15 cellular contexts compared by ENCODE assay signal in genomic region chr10:110765513-110766375, GRCh38.
DNase-seq lines count a peak whose midpoint lies in the region; ATAC-seq, FAIRE-seq and TF ChIP-seq lines count a peak whose summit lies in the region.
"Had no signal": no experiment of that assay in that cellular context is flagged by ENCODE, and none has a peak within 500 bp of the region (broad histone marks: within the 10 kb centered on the region; RNA-seq: fewer than 3 reads in every experiment).

No MANE protein-coding gene starts in this region.

- DNase-seq in AG10803 (ENCODE audit: low read depth): peak; percentile 47
- DNase-seq in activated naive CD8-positive, alpha-beta T cell treated with anti-CD3 and anti-CD28 coated beads, Interleukin-2, amount 50 U/mL, for 24 hours: no peak
- no peak for DNase-seq in right cardiac atrium
- no peak for DNase-seq in NCI-H146 treated with DMSO at 0.1 percent for 48 hours (lab: John Stamatoyannopoulos, UW; ENCODE audit: unreplicated experiment)
- no peak for DNase-seq in kidney
- DNase-seq in GM12891 (ENCODE audit: insufficient read length, low spot score): no peak
- DNase-seq: activated CD4-positive, alpha-beta T cell treated with anti-CD3 and anti-CD28 coated beads, Interleukin-2, amount 10 ng/mL, durations not matched to agents 7 days and 5 days; activated naive CD4-positive, alpha-beta T cell treated with anti-CD3 and anti-CD28 coated beads for 36 hours; NCI-H1105; NCI-H774; stimulated activated CD4-positive, alpha-beta T cell treated with anti-CD3 and anti-CD28 coated beads, Interleukin-2, amount 100 ng/mL, for 24 hours; stimulated activated naive B cell treated with anti-CD40 and anti-IgM and Interleukin-4, amounts not matched to agents 10 μg/mL and 1 μg/mL and 100 μg/mL, for 72 hours had no signal

- H3K9me3 Mint-ChIP-seq in activated naive CD8-positive, alpha-beta T cell treated with anti-CD3 and anti-CD28 coated beads, Interleukin-2, amount 50 U/mL, for 24 hours: no peaks in the 10 kb centered on the region
- H3K9me3 Mint-ChIP-seq: activated CD4-positive, alpha-beta T cell treated with anti-CD3 and anti-CD28 coated beads, Interleukin-2, amount 10 ng/mL, durations not matched to agents 7 days and 5 days; activated naive CD4-positive, alpha-beta T cell treated with anti-CD3 and anti-CD28 coated beads for 36 hours; stimulated activated naive B cell treated with anti-CD40 and anti-IgM and Interleukin-4, amounts not matched to agents 10 μg/mL and 1 μg/mL and 100 μg/mL, for 72 hours had no signal

- H3K4me1 Mint-ChIP-seq in activated naive CD8-positive, alpha-beta T cell treated with anti-CD3 and anti-CD28 coated beads, Interleukin-2, amount 50 U/mL, for 24 hours: peaks cover 22% of the 10 kb centered on the region

- H3K4me3 ChIP-seq in AG10803 (ENCODE audit: low read length) (no peak overlapping the region), right cardiac atrium (ENCODE audit: low read length) (peak overlapping the region; percentile 54), kidney (ENCODE audit: low read length in 2 of 2) (no peak overlapping the region)
- H3K4me3 ChIP-seq: BLaER1 treated with 17β-estradiol and CSF1 and Interleukin-3, amounts not matched to agents 10 nM and 100 nM had no signal

- FAIRE-seq in kidney (lab: Jason Lieb, UNC) (no peak), GM12891 (lab: Jason Lieb, UNC) (no peak)

- H3K9me3 ChIP-seq in right cardiac atrium (ENCODE audit: control insufficient read depth, low read length) (no peaks in the 10 kb centered on the region), kidney (ENCODE audit: control insufficient read depth in 1 of 2, low read length in 2 of 2) (no peaks in the 10 kb centered on the region)
- H3K9me3 ChIP-seq: BLaER1 treated with 17β-estradiol and CSF1 and Interleukin-3, amounts not matched to agents 10 nM and 100 nM had no signal

- WGBS in right cardiac atrium: 61% methylated on average over 9 of the region's 9 CpGs

- H3K36me3 Mint-ChIP-seq in activated naive CD8-positive, alpha-beta T cell treated with anti-CD3 and anti-CD28 coated beads, Interleukin-2, amount 50 U/mL, for 24 hours (ENCODE audit: low read depth): no peaks in the 10 kb centered on the region
- H3K36me3 Mint-ChIP-seq: stimulated activated naive B cell treated with anti-CD40 and anti-IgM and Interleukin-4, amounts not matched to agents 10 μg/mL and 1 μg/mL and 100 μg/mL, for 72 hours had no signal

- H3K27ac Mint-ChIP-seq in activated naive CD8-positive, alpha-beta T cell treated with anti-CD3 and anti-CD28 coated beads, Interleukin-2, amount 50 U/mL, for 24 hours: peak overlapping the region; percentile 18
- H3K27ac Mint-ChIP-seq: activated CD4-positive, alpha-beta T cell treated with anti-CD3 and anti-CD28 coated beads, Interleukin-2, amount 10 ng/mL, durations not matched to agents 7 days and 5 days; stimulated activated naive B cell treated with anti-CD40 and anti-IgM and Interleukin-4, amounts not matched to agents 10 μg/mL and 1 μg/mL and 100 μg/mL, for 72 hours had no signal

- intact Hi-C loops in right cardiac atrium (cut with DNase I) (no loop called here), kidney (cut with DNase I) (no loop called here)

- no peak overlapping the region for H3K9ac ChIP-seq in kidney (ENCODE audit: low read length in 2 of 2)
- H3K9ac ChIP-seq: BLaER1 treated with 17β-estradiol and CSF1 and Interleukin-3, amounts not matched to agents 10 nM and 100 nM had no signal

- H3K27ac ChIP-seq in right cardiac atrium (ENCODE audit: low read length) (peak overlapping the region; percentile 89), kidney (ENCODE audit: low read depth in 2 of 2, low read length in 2 of 2) (no peak overlapping the region)
- H3K27ac ChIP-seq: BLaER1 treated with 17β-estradiol and CSF1 and Interleukin-3, amounts not matched to agents 10 nM and 100 nM had no signal

- H3K27me3 ChIP-seq in right cardiac atrium (ENCODE audit: control insufficient read depth, insufficient read depth): no peaks in the 10 kb centered on the region
- H3K27me3 ChIP-seq: BLaER1 treated with 17β-estradiol and CSF1 and Interleukin-3, amounts not matched to agents 10 nM and 100 nM had no signal

- TF ChIP-seq POLR2A in GM12891 (IDR thresholded peaks at IDR 0.05; ENCODE audit: low read depth, low read length): no peak

- ATAC-seq in HG02798 (IDR thresholded peaks at IDR 0.05; ENCODE audit: poor library complexity, unreplicated experiment) (peak; percentile 36), right cardiac atrium (peak in 1 of 2 donors; percentile 27), HG03521 (IDR thresholded peaks at IDR 0.05; ENCODE audit: unreplicated experiment) (no peak)
- ATAC-seq in activated naive CD8-positive, alpha-beta T cell treated with anti-CD3 and anti-CD28 coated beads, Interleukin-2, amount 50 U/mL, for 24 hours: peak; percentile 46
- ATAC-seq: stimulated activated naive B cell treated with anti-CD40 and anti-IgM and Interleukin-4, amounts not matched to agents 10 μg/mL and 1 μg/mL and 100 μg/mL, for 72 hours had no signal

- H3K36me3 ChIP-seq in kidney (ENCODE audit: control insufficient read depth in 1 of 2, insufficient read depth in 2 of 2, low read length in 2 of 2): no peaks in the 10 kb centered on the region
- H3K36me3 ChIP-seq: BLaER1 treated with 17β-estradiol and CSF1 and Interleukin-3, amounts not matched to agents 10 nM and 100 nM had no signal

- H3K27me3 Mint-ChIP-seq in activated naive CD8-positive, alpha-beta T cell treated with anti-CD3 and anti-CD28 coated beads, Interleukin-2, amount 50 U/mL, for 24 hours: peaks cover 3% of the 10 kb centered on the region
- H3K27me3 Mint-ChIP-seq: activated CD4-positive, alpha-beta T cell treated with anti-CD3 and anti-CD28 coated beads, Interleukin-2, amount 10 ng/mL, durations not matched to agents 7 days and 5 days had no signal

- TF ChIP-seq CTCF in AG10803 (conservative IDR thresholded peaks at IDR 0.05; ENCODE audit: low read length): no peak
- no peak for TF ChIP-seq CTCF in kidney (IDR thresholded peaks at IDR 0.05; ENCODE audit: borderline replicate concordance, extremely low read depth, insufficient read depth)

- H3K4me3 Mint-ChIP-seq in activated naive CD8-positive, alpha-beta T cell treated with anti-CD3 and anti-CD28 coated beads, Interleukin-2, amount 50 U/mL, for 24 hours: no peak overlapping the region
- H3K4me3 Mint-ChIP-seq: activated CD4-positive, alpha-beta T cell treated with anti-CD3 and anti-CD28 coated beads, Interleukin-2, amount 10 ng/mL, durations not matched to agents 7 days and 5 days; activated naive CD4-positive, alpha-beta T cell treated with anti-CD3 and anti-CD28 coated beads for 36 hours; stimulated activated naive B cell treated with anti-CD40 and anti-IgM and Interleukin-4, amounts not matched to agents 10 μg/mL and 1 μg/mL and 100 μg/mL, for 72 hours had no signal

- no peaks in the 10 kb centered on the region for H3K4me1 ChIP-seq in right cardiac atrium (ENCODE audit: control insufficient read depth, insufficient read depth, low read length)
- peaks cover 0 to 4% of the 10 kb centered on the region in 2 donors for H3K4me1 ChIP-seq in kidney (ENCODE audit: control insufficient read depth in 1 of 2, insufficient read depth in 1 of 2, low read depth in 1 of 2, low read length in 2 of 2)
- H3K4me1 ChIP-seq: BLaER1 treated with 17β-estradiol and CSF1 and Interleukin-3, amounts not matched to agents 10 nM and 100 nM had no signal

TF ChIP-seq in GM12891, 5 proteins besides CTCF, POLR2A, EP300 and RAD21:
- TF ChIP-seq POLR2AphosphoS5 (IDR thresholded peaks at IDR 0.05; ENCODE audit: low read depth, low read length) (no peak), TAF1 (IDR thresholded peaks at IDR 0.05; ENCODE audit: low read depth, low read length) (no peak), PAX5 (IDR thresholded peaks at IDR 0.05; ENCODE audit: insufficient read depth, low read length, severe bottlenecking) (no peak), POU2F2 (IDR thresholded peaks at IDR 0.05; ENCODE audit: low read depth, low read length) (no peak), SPI1 (IDR thresholded peaks at IDR 0.05; ENCODE audit: low read depth, low read length) (no peak)
